Comparison of ENCODE assay signal across 11 cellular contexts in genomic region chrX:40201486-40201885, GRCh38.
DNase-seq lines count a peak whose midpoint lies in the region; ATAC-seq and TF ChIP-seq lines count a peak whose summit lies in the region.
"Had no signal": no experiment of that assay in that cellular context is flagged by ENCODE, and none has a peak within 500 bp of the region (broad histone marks: within the 10 kb centered on the region; RNA-seq: fewer than 3 reads in every experiment).

No MANE protein-coding gene starts in this region.

- H3K9me3 ChIP-seq in CD4-positive, CD25-positive, alpha-beta regulatory T cell (ENCODE audit: control insufficient read depth in 2 of 2, low read length in 2 of 2): no peaks in the 10 kb centered on the region

- no peak overlapping the region for H3K4me3 ChIP-seq in CD4-positive, CD25-positive, alpha-beta regulatory T cell (ENCODE audit: low read depth, low read length)
- H3K4me3 ChIP-seq in lower leg skin (ENCODE audit: low read depth, poor library complexity, severe bottlenecking): no peak overlapping the region

- 92 to 100% methylated on average over 1 of the region's 1 CpG for WGBS in lower leg skin, 2 donors

- H3K27me3 Mint-ChIP-seq in CD4-positive, CD25-positive, alpha-beta regulatory T cell: no peaks in the 10 kb centered on the region
- H3K27me3 Mint-ChIP-seq in T-helper 1 cell treated with Interleukin-12 subunit alpha and Interleukin-12 subunit beta and Interleukin-4 antibody, amounts not matched to agents 30 μg/mL and 1 μg/mL, for 36 hours (ENCODE audit: low read depth): no peaks in the 10 kb centered on the region

- H3K9me3 Mint-ChIP-seq in CD4-positive, CD25-positive, alpha-beta regulatory T cell: no peaks in the 10 kb centered on the region
- H3K9me3 Mint-ChIP-seq in T-helper 1 cell treated with Interleukin-12 subunit alpha and Interleukin-12 subunit beta and Interleukin-4 antibody, amounts not matched to agents 30 μg/mL and 1 μg/mL, for 36 hours: no peaks in the 10 kb centered on the region

- intact Hi-C loops in lower leg skin (cut with DNase I; ENCODE audit: low total_unique reads): no loop called here

- no peak overlapping the region for H3K27ac ChIP-seq in CD4-positive, CD25-positive, alpha-beta regulatory T cell (ENCODE audit: insufficient read depth, low read length, poor library complexity, severe bottlenecking)
- H3K27ac ChIP-seq: KMS-11 had no signal

- H3K4me1 Mint-ChIP-seq in CD4-positive, CD25-positive, alpha-beta regulatory T cell: peaks cover 0 to 16% (median 8%) of the 10 kb centered on the region in 4 donors
- peaks cover 16% of the 10 kb centered on the region for H3K4me1 Mint-ChIP-seq in T-helper 1 cell treated with Interleukin-12 subunit alpha and Interleukin-12 subunit beta and Interleukin-4 antibody, amounts not matched to agents 30 μg/mL and 1 μg/mL, for 36 hours (ENCODE audit: low read depth)

- no peaks in the 10 kb centered on the region for H3K27me3 ChIP-seq in CD4-positive, CD25-positive, alpha-beta regulatory T cell (ENCODE audit: control insufficient read depth, insufficient read depth, low read length)

- H3K36me3 ChIP-seq in CD4-positive, CD25-positive, alpha-beta regulatory T cell (ENCODE audit: control insufficient read depth, insufficient read depth, low read length): no peaks in the 10 kb centered on the region

- H3K4me1 ChIP-seq in CD4-positive, CD25-positive, alpha-beta regulatory T cell (ENCODE audit: control insufficient read depth, insufficient read depth, low read length, poor library complexity, severe bottlenecking): peaks cover 17% of the 10 kb centered on the region

- ATAC-seq in CD4-positive, CD25-positive, alpha-beta regulatory T cell (ENCODE audit: low read depth in 2 of 2): peak; percentile 82 to 88
- ATAC-seq in GM18867 (IDR thresholded peaks at IDR 0.05; ENCODE audit: unreplicated experiment): peak; percentile 93
- peak; percentile 94 for ATAC-seq in HG02870 (IDR thresholded peaks at IDR 0.05; ENCODE audit: unreplicated experiment)

- peak overlapping the region; percentile 71 to 73 (median 73) for H3K27ac Mint-ChIP-seq in CD4-positive, CD25-positive, alpha-beta regulatory T cell
- peak overlapping the region; percentile 87 for H3K27ac Mint-ChIP-seq in T-helper 1 cell treated with Interleukin-12 subunit alpha and Interleukin-12 subunit beta and Interleukin-4 antibody, amounts not matched to agents 30 μg/mL and 1 μg/mL, for 36 hours

- H3K36me3 Mint-ChIP-seq in CD4-positive, CD25-positive, alpha-beta regulatory T cell: no peaks in the 10 kb centered on the region
- H3K36me3 Mint-ChIP-seq in T-helper 1 cell treated with Interleukin-12 subunit alpha and Interleukin-12 subunit beta and Interleukin-4 antibody, amounts not matched to agents 30 μg/mL and 1 μg/mL, for 36 hours (ENCODE audit: low read depth): no peaks in the 10 kb centered on the region

- TF ChIP-seq CTCF in lower leg skin (IDR thresholded peaks at IDR 0.05): no peak

- H3K4me3 Mint-ChIP-seq in CD4-positive, CD25-positive, alpha-beta regulatory T cell: peak overlapping the region in 2 of 4 donors; percentile 33 to 38
- H3K4me3 Mint-ChIP-seq in T-helper 1 cell treated with Interleukin-12 subunit alpha and Interleukin-12 subunit beta and Interleukin-4 antibody, amounts not matched to agents 30 μg/mL and 1 μg/mL, for 36 hours: no peak overlapping the region

- no peak for TF ChIP-seq POLR2A in lower leg skin (IDR thresholded peaks at IDR 0.05)

- peak; percentile 2 to 87 (median 38) for DNase-seq in CD4-positive, CD25-positive, alpha-beta regulatory T cell
- DNase-seq in iPS-NIHi7 (ENCODE audit: extremely low spot score) (no peak), lower leg skin (ENCODE audit: low spot score in 2 of 2) (no peak), globus pallidus (ENCODE audit: low spot score) (no peak), superior temporal gyrus (ENCODE audit: extremely low spot score) (no peak)
- DNase-seq: caudate nucleus, GF-D8 had no signal

Comparison
In these comparisons a context has a peak if more than half of its experiments do, and no peak if none do; other contexts are left out.
1. DNase-seq: peak in CD4-positive, CD25-positive, alpha-beta regulatory T cell (3 of 3); none in iPS-NIHi7 (single experiment), lower leg skin (0 of 2), globus pallidus (single experiment) and superior temporal gyrus (single experiment).
2. Peak in every context shown above with its lines, with median percentiles within 50 percentile points of each other: ATAC-seq.